Comparison of ENCODE assay signal across 30 cellular contexts in the genomic region with DNA sequence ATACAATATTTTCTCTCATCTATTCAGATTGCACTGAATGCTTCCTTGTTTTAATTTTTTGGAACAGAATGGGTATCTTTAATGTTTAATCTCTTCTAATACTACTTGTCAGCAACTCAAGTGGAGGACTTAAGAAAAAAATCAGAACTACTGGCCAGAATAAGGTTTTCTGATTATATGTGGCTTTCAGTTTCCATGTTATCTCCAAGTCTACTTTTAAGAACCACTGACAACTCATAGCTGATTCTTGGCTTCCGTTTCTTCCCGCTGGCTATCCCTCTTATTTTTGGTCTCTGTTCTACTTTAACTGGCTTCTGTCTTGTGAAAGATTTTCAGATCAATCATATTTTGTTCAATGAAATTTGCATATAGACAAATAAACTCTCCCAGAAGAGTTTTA.
"Had no signal": no experiment of that assay in that cellular context is flagged by ENCODE, and none has a peak within 500 bp of the region (broad histone marks: within the 10 kb centered on the region; RNA-seq: fewer than 3 reads in every experiment).

No MANE protein-coding gene starts in this region.

- H3K27me3 ChIP-seq: adrenal gland, body of pancreas, colonic mucosa, esophagus squamous epithelium, right lobe of liver, suprapubic skin, tibial artery, upper lobe of right lung had no signal

- DNase-seq: activated CD4-positive, alpha-beta memory T cell treated with anti-CD3 and anti-CD28 coated beads, Interleukin-2, amount 10 ng/mL, durations not matched to agents 7 days and 5 days; activated CD4-positive, alpha-beta T cell treated with anti-CD3 and anti-CD28 coated beads, Interleukin-2, amount 10 ng/mL, durations not matched to agents 24 days and 14 days; activated CD4-positive, CD25-positive, alpha-beta regulatory T cell treated with anti-CD3 and anti-CD28 coated beads, Interleukin-2, amount 50 U/mL, for 72 hours; activated naive CD8-positive, alpha-beta T cell treated with anti-CD3 and anti-CD28 coated beads for 36 hours; activated T-cell treated with anti-CD3 and anti-CD28 coated beads, Interleukin-2, amount 50 U/mL, for 48 hours; adrenal gland; aorta; body of pancreas; cerebellar nuclear complex; colonic mucosa; effector CD8-positive, alpha-beta T cell; esophagus squamous epithelium; islet precursor cell; left ventricle myocardium inferior; mesendoderm; natural killer cell; right lobe of liver; stimulated activated CD4-positive, alpha-beta T cell treated with anti-CD3 and anti-CD28 coated beads, Interleukin-12 subunit alpha, Interleukin-12 subunit beta, amount 100 ng/mL, for 4 hours; stimulated activated CD4-positive, alpha-beta T cell treated with anti-CD3 and anti-CD28 coated beads, Interleukin-4, amount 100 ng/mL, for 4 hours; stimulated activated CD8-positive, alpha-beta memory T cell treated with anti-CD3 and anti-CD28 coated beads, Interleukin-4, amount 100 ng/mL, for 48 hours; T-helper 17 cell; T1000; tibial artery; upper lobe of right lung had no signal

- H3K4me1 ChIP-seq: adrenal gland, body of pancreas, colonic mucosa, esophagus squamous epithelium, left ventricle myocardium inferior, right lobe of liver, suprapubic skin, tibial artery, upper lobe of right lung had no signal

- H3K4me3 ChIP-seq: adrenal gland, body of pancreas, colonic mucosa, esophagus squamous epithelium, left ventricle myocardium inferior, lung, right lobe of liver, suprapubic skin, tibial artery, upper lobe of right lung had no signal

- H3K4me1 Mint-ChIP-seq: stimulated activated memory B cell treated with anti-CD40 and anti-IgM and Interleukin-4, amounts not matched to agents 10 μg/mL and 1 μg/mL and 100 μg/mL, for 72 hours had no signal

- H3K36me3 ChIP-seq: adrenal gland, colonic mucosa, right lobe of liver, suprapubic skin, tibial artery, upper lobe of right lung had no signal

- H3K9me3 ChIP-seq: adrenal gland, body of pancreas, colonic mucosa, esophagus squamous epithelium, left ventricle myocardium inferior, right lobe of liver, suprapubic skin, tibial artery, upper lobe of right lung had no signal

- ATAC-seq: body of pancreas; natural killer cell; right lobe of liver; stimulated activated memory B cell treated with anti-CD40 and anti-IgM and Interleukin-4, amounts not matched to agents 10 μg/mL and 1 μg/mL and 100 μg/mL, for 72 hours; T-helper 17 cell; upper lobe of right lung had no signal

- H3K36me3 Mint-ChIP-seq: stimulated activated memory B cell treated with anti-CD40 and anti-IgM and Interleukin-4, amounts not matched to agents 10 μg/mL and 1 μg/mL and 100 μg/mL, for 72 hours had no signal

- H3K4me3 Mint-ChIP-seq: activated CD4-positive, alpha-beta memory T cell treated with anti-CD3 and anti-CD28 coated beads, Interleukin-2, amount 10 ng/mL, durations not matched to agents 7 days and 5 days; activated CD4-positive, alpha-beta T cell treated with anti-CD3 and anti-CD28 coated beads, Interleukin-2, amount 10 ng/mL, durations not matched to agents 24 days and 14 days; activated naive CD8-positive, alpha-beta T cell treated with anti-CD3 and anti-CD28 coated beads for 36 hours; natural killer cell; stimulated activated memory B cell treated with anti-CD40 and anti-IgM and Interleukin-4, amounts not matched to agents 10 μg/mL and 1 μg/mL and 100 μg/mL, for 72 hours; T-helper 17 cell had no signal

- H3K27ac Mint-ChIP-seq: activated CD4-positive, alpha-beta memory T cell treated with anti-CD3 and anti-CD28 coated beads, Interleukin-2, amount 10 ng/mL, durations not matched to agents 7 days and 5 days; activated CD4-positive, alpha-beta T cell treated with anti-CD3 and anti-CD28 coated beads, Interleukin-2, amount 10 ng/mL, durations not matched to agents 24 days and 14 days; activated naive CD8-positive, alpha-beta T cell treated with anti-CD3 and anti-CD28 coated beads for 36 hours; activated T-helper 2 cell treated with anti-CD3 and anti-CD28 coated beads, Interferon-gamma antibody, Interleukin-2, Interleukin-4, amounts not matched to agents 10 μg/mL and 5 μg/mL and 100 μg/mL, durations not matched to agents 14 hours and 24 hours and 36 hours; natural killer cell; progenitor cell of endocrine pancreas; stimulated activated memory B cell treated with anti-CD40 and anti-IgM and Interleukin-4, amounts not matched to agents 10 μg/mL and 1 μg/mL and 100 μg/mL, for 72 hours; T-helper 17 cell had no signal

- H3K27me3 Mint-ChIP-seq: activated CD4-positive, alpha-beta memory T cell treated with anti-CD3 and anti-CD28 coated beads, Interleukin-2, amount 10 ng/mL, durations not matched to agents 7 days and 5 days; activated CD4-positive, alpha-beta T cell treated with anti-CD3 and anti-CD28 coated beads, Interleukin-2, amount 10 ng/mL, durations not matched to agents 24 days and 14 days; activated naive CD8-positive, alpha-beta T cell treated with anti-CD3 and anti-CD28 coated beads for 36 hours; progenitor cell of endocrine pancreas; stimulated activated memory B cell treated with anti-CD40 and anti-IgM and Interleukin-4, amounts not matched to agents 10 μg/mL and 1 μg/mL and 100 μg/mL, for 72 hours; T-helper 17 cell had no signal

- H3K9me3 Mint-ChIP-seq: activated CD4-positive, alpha-beta memory T cell treated with anti-CD3 and anti-CD28 coated beads, Interleukin-2, amount 10 ng/mL, durations not matched to agents 7 days and 5 days; activated CD4-positive, alpha-beta T cell treated with anti-CD3 and anti-CD28 coated beads, Interleukin-2, amount 10 ng/mL, durations not matched to agents 24 days and 14 days; activated naive CD8-positive, alpha-beta T cell treated with anti-CD3 and anti-CD28 coated beads for 36 hours; activated T-helper 2 cell treated with anti-CD3 and anti-CD28 coated beads, Interferon-gamma antibody, Interleukin-2, Interleukin-4, amounts not matched to agents 10 μg/mL and 5 μg/mL and 100 μg/mL, durations not matched to agents 14 hours and 24 hours and 36 hours; natural killer cell; stimulated activated memory B cell treated with anti-CD40 and anti-IgM and Interleukin-4, amounts not matched to agents 10 μg/mL and 1 μg/mL and 100 μg/mL, for 72 hours had no signal

- H3K27ac ChIP-seq: adrenal gland, body of pancreas, colonic mucosa, epithelial cell of prostate, esophagus squamous epithelium, left ventricle myocardium inferior, right lobe of liver, suprapubic skin, tibial artery, upper lobe of right lung had no signal
